In genomic region chr14:103523583-103523969, GRCh38 we compare ENCODE assay signal across 16 cellular contexts. TPM values are rescaled to one million over a fixed set of nuclear protein-coding genes. Genes with fewer than 3 reads are reported as not detected.
DNase-seq lines count a peak whose midpoint lies in the region; ATAC-seq and TF ChIP-seq lines count a peak whose summit lies in the region.
"Had no signal": no experiment of that assay in that cellular context is flagged by ENCODE, and none has a peak within 500 bp of the region (broad histone marks: within the 10 kb centered on the region; RNA-seq: fewer than 3 reads in every experiment).

No MANE protein-coding gene starts in this region.

- ATAC-seq in gastroesophageal sphincter, result no peak
- ATAC-seq: activated CD4-positive, CD25-positive, alpha-beta regulatory T cell treated with anti-CD3 and anti-CD28 coated beads, Interleukin-2, amount 50 U/mL, for 24 hours; HepG2; left lung; psoas muscle had no signal

- H3K4me3 ChIP-seq in NT2/D1 (ENCODE audit: insufficient read length, low read depth) (no peak overlapping the region), gastroesophageal sphincter (no peak overlapping the region), HAP-1 (no peak overlapping the region)

- TF ChIP-seq CTCF in gastroesophageal sphincter (IDR thresholded peaks at IDR 0.05) (no peak), progenitor cell of endocrine pancreas (IDR thresholded peaks at IDR 0.05; ENCODE audit: unreplicated experiment) (no peak)

- H3K4me3 Mint-ChIP-seq in T-helper 2 cell treated with Interferon-gamma antibody and Interleukin-4, amounts not matched to agents 5 μg/mL and 100 μg/mL, for 36 hours, result peak overlapping the region; percentile 24
- H3K4me3 Mint-ChIP-seq in progenitor cell of endocrine pancreas (ENCODE audit: low read depth), result peak overlapping the region; percentile 65

- H3K4me1 Mint-ChIP-seq in T-helper 2 cell treated with Interferon-gamma antibody and Interleukin-4, amounts not matched to agents 5 μg/mL and 100 μg/mL, for 36 hours (ENCODE audit: low read depth), result peaks cover 16% of the 10 kb centered on the region
- H3K4me1 Mint-ChIP-seq in progenitor cell of endocrine pancreas (ENCODE audit: low read depth), result peaks cover 47% of the 10 kb centered on the region

- in situ Hi-C loops in HAP-1 (cut with MboI; ENCODE audit: low sequenced_read_pairs), result no loop called here

- no peak for TF ChIP-seq EP300 in gastroesophageal sphincter (IDR thresholded peaks at IDR 0.05)

- peak overlapping the region; percentile 46 for H3K9ac ChIP-seq in NT2/D1 (ENCODE audit: insufficient read length, low read depth)
- H3K9ac ChIP-seq: GM23248 had no signal

- no peak overlapping the region for H3K27ac Mint-ChIP-seq in T-helper 2 cell treated with Interferon-gamma antibody and Interleukin-4, amounts not matched to agents 5 μg/mL and 100 μg/mL, for 36 hours
- peak overlapping the region; percentile 90 for H3K27ac Mint-ChIP-seq in progenitor cell of endocrine pancreas

- peaks cover 18% of the 10 kb centered on the region for H3K27me3 Mint-ChIP-seq in T-helper 2 cell treated with Interferon-gamma antibody and Interleukin-4, amounts not matched to agents 5 μg/mL and 100 μg/mL, for 36 hours (ENCODE audit: low read depth)
- no peaks in the 10 kb centered on the region for H3K27me3 Mint-ChIP-seq in progenitor cell of endocrine pancreas

- TF ChIP-seq POLR2A in gastroesophageal sphincter (IDR thresholded peaks at IDR 0.05), result no peak

- H3K9me3 Mint-ChIP-seq in T-helper 2 cell treated with Interferon-gamma antibody and Interleukin-4, amounts not matched to agents 5 μg/mL and 100 μg/mL, for 36 hours, result no peaks in the 10 kb centered on the region
- H3K9me3 Mint-ChIP-seq in progenitor cell of endocrine pancreas (ENCODE audit: low read depth), result no peaks in the 10 kb centered on the region

- DNase-seq in T-helper 2 cell treated with Interferon-gamma antibody and Interleukin-4, amounts not matched to agents 5 μg/mL and 100 μg/mL, for 36 hours (ENCODE audit: low spot score), result no peak
- DNase-seq in T-helper 2 cell (no peak), NT2/D1 (ENCODE audit: low read depth, low spot score) (no peak), progenitor cell of endocrine pancreas (ENCODE audit: low spot score, unreplicated experiment) (no peak), HAP-1 (ENCODE audit: low spot score in 2 of 2) (no peak), NCI-H1048 (lab: John Stamatoyannopoulos, UW) (no peak), NCI-H2107 treated with DMSO at 0.1 percent for 48 hours (lab: John Stamatoyannopoulos, UW; ENCODE audit: unreplicated experiment) (no peak)
- DNase-seq: dermis blood vessel endothelial cell; foreskin melanocyte; GM23248; stimulated activated CD4-positive, alpha-beta T cell treated with anti-CD3 and anti-CD28 coated beads, Interleukin-4, amount 100 ng/mL, for 1 hour had no signal

- H3K27ac ChIP-seq in gastroesophageal sphincter, result peak overlapping the region in 3 of 4 donors; percentile 97 to 99 (median 99)
- H3K27ac ChIP-seq: GM23248, left lung, psoas muscle had no signal

- no peaks in the 10 kb centered on the region for H3K9me3 ChIP-seq in NT2/D1 (ENCODE audit: insufficient read depth, low read length)
- no peaks in the 10 kb centered on the region for H3K9me3 ChIP-seq in gastroesophageal sphincter
- no peaks in the 10 kb centered on the region for H3K9me3 ChIP-seq in HAP-1
- H3K9me3 ChIP-seq: left lung, psoas muscle had no signal

- H3K27me3 ChIP-seq in NT2/D1 (ENCODE audit: insufficient read depth, insufficient read length) (peaks cover 17% of the 10 kb centered on the region), gastroesophageal sphincter (no peaks in the 10 kb centered on the region), HAP-1 (ENCODE audit: low read depth) (no peaks in the 10 kb centered on the region)

- H3K4me1 ChIP-seq in NT2/D1 (ENCODE audit: insufficient read depth, insufficient read length), result peaks cover 19% of the 10 kb centered on the region
- H3K4me1 ChIP-seq in gastroesophageal sphincter, result peaks cover 0 to 86% (median 42%) of the 10 kb centered on the region in 3 donors
- peaks cover 11% of the 10 kb centered on the region for H3K4me1 ChIP-seq in HAP-1

- H3K36me3 Mint-ChIP-seq in T-helper 2 cell treated with Interferon-gamma antibody and Interleukin-4, amounts not matched to agents 5 μg/mL and 100 μg/mL, for 36 hours (ENCODE audit: low read depth), result no peaks in the 10 kb centered on the region
- peaks cover 8% of the 10 kb centered on the region for H3K36me3 Mint-ChIP-seq in progenitor cell of endocrine pancreas (ENCODE audit: insufficient read depth)

- WGBS in gastroesophageal sphincter (ENCODE audit: low coverage in 1 of 2), 2 donors, result 35 to 57% methylated on average over 11 of the region's 11 CpGs

- H3K36me3 ChIP-seq in NT2/D1 (ENCODE audit: insufficient read depth, insufficient read length, low read length), result peaks cover 13% of the 10 kb centered on the region
- H3K36me3 ChIP-seq in gastroesophageal sphincter, result peaks cover 0 to 14% of the 10 kb centered on the region in 2 donors
- peaks cover 25% of the 10 kb centered on the region for H3K36me3 ChIP-seq in HAP-1 (replicated peaks)
- H3K36me3 ChIP-seq: left lung had no signal

RNA-seq across cellular contexts. Expression of gene CKB, which starts 0.9 kb away (rescaled TPM):
- total RNA-seq in gastroesophageal sphincter, result 1,000 to 10,000 TPM in 2 of 4 donors, 100 to 1,000 TPM in 2; 453 to 1,624 (median 922) TPM
- 929 and 983 TPM in 2 replicates for total RNA-seq in progenitor cell of endocrine pancreas

RNA-seq across cellular contexts. Expression of gene TRMT61A, which starts 5.4 kb away (rescaled TPM):
- total RNA-seq in gastroesophageal sphincter (10 to 100 TPM; 22.5 to 45.2 (median 30.9) TPM), progenitor cell of endocrine pancreas (10.3 and 10.7 TPM in 2 replicates)

RNA-seq across cellular contexts. Expression of gene BAG5, which starts 38.9 kb away (rescaled TPM):
- 10 to 100 TPM; 31.1 to 41.3 (median 38.5) TPM for total RNA-seq in gastroesophageal sphincter
- total RNA-seq in progenitor cell of endocrine pancreas, result 23.5 and 24.7 TPM in 2 replicates

RNA-seq across cellular contexts. Expression of gene COA8, which starts 39.2 kb away (rescaled TPM):
- total RNA-seq in gastroesophageal sphincter (10 to 100 TPM; 25.8 to 41.4 (median 28.4) TPM), progenitor cell of endocrine pancreas (45.1 and 46.3 TPM in 2 replicates)
